In the genomic region with DNA sequence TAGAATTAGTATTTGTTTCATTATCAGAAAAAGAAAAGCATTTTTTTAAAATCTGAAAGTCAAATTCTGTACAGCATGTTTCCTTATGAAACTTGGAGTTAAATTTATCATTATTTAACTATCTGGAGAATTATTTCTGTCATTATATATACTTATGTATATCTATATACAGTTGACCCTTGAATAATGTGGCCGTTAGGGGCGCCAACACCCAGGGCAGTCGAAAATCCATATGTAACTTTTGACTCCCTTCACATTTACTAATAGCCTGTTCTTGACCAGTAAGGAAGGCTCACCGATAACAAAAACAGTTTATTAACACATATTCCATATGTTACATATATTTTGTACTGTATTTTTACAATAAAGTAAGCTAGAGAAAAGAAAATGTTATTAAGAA, we compare ENCODE assay signal across 19 cellular contexts.
DNase-seq lines count a peak whose midpoint lies in the region; ATAC-seq and TF ChIP-seq lines count a peak whose summit lies in the region.
"Had no signal": no experiment of that assay in that cellular context is flagged by ENCODE, and none has a peak within 500 bp of the region (broad histone marks: within the 10 kb centered on the region; RNA-seq: fewer than 3 reads in every experiment).

No MANE protein-coding gene starts in this region.

- H3K27me3 Mint-ChIP-seq in MCF 10A (ENCODE audit: insufficient read depth, unreplicated experiment) = peaks cover 78% of the 10 kb centered on the region
- H3K27me3 Mint-ChIP-seq: activated CD4-positive, alpha-beta T cell treated with anti-CD3 and anti-CD28 coated beads, Interleukin-2, amount 10 ng/mL, durations not matched to agents 7 days and 5 days; CD4-positive, alpha-beta memory T cell had no signal

- no peaks in the 10 kb centered on the region for H3K4me1 Mint-ChIP-seq in MCF 10A (ENCODE audit: insufficient read depth, unreplicated experiment)
- H3K4me1 Mint-ChIP-seq: activated CD4-positive, alpha-beta T cell treated with anti-CD3 and anti-CD28 coated beads, Interleukin-2, amount 10 ng/mL, durations not matched to agents 7 days and 5 days; CD4-positive, alpha-beta memory T cell had no signal

- H3K9me3 ChIP-seq in breast epithelium = no peaks in the 10 kb centered on the region
- no peaks in the 10 kb centered on the region for H3K9me3 ChIP-seq in Loucy (ENCODE audit: insufficient read depth, low read depth, low read length)
- H3K9me3 ChIP-seq in smooth muscle cell (replicated peaks; ENCODE audit: low read depth) = no peaks in the 10 kb centered on the region

- H3K27me3 ChIP-seq in breast epithelium (no peaks in the 10 kb centered on the region), Loucy (ENCODE audit: insufficient read depth, low read length, poor library complexity, severe bottlenecking) (no peaks in the 10 kb centered on the region), smooth muscle cell (ENCODE audit: low read depth) (no peaks in the 10 kb centered on the region)

- H3K4me2 ChIP-seq in Loucy (ENCODE audit: low read depth, low read length, poor library complexity, severe bottlenecking) (no peak overlapping the region), smooth muscle cell (no peak overlapping the region)

- no peak overlapping the region for H3K27ac Mint-ChIP-seq in MCF 10A (ENCODE audit: low read depth, unreplicated experiment)
- H3K27ac Mint-ChIP-seq: activated CD4-positive, alpha-beta T cell treated with anti-CD3 and anti-CD28 coated beads, Interleukin-2, amount 10 ng/mL, durations not matched to agents 7 days and 5 days; activated naive CD4-positive, alpha-beta T cell treated with anti-CD3 and anti-CD28 coated beads, Interleukin-2, amount 50 U/mL, for 72 hours; CD4-positive, alpha-beta memory T cell had no signal

- no peaks in the 10 kb centered on the region for H3K9me2 ChIP-seq in Loucy (replicated peaks; ENCODE audit: low read depth, low read length)

- H3K4me3 ChIP-seq in breast epithelium = no peak overlapping the region
- H3K4me3 ChIP-seq in Loucy (ENCODE audit: low read length, poor library complexity, severe bottlenecking) = no peak overlapping the region
- H3K4me3 ChIP-seq in smooth muscle cell = no peak overlapping the region

- intact Hi-C loops in MCF 10A (cut with micrococcal nuclease) = no loop called here
- intact Hi-C loops in breast epithelium (cut with DNase I; ENCODE audit: low total_unique reads) = no loop called here
- intact Hi-C loops in left colon (cut with DNase I, micrococcal nuclease) = no loop called here

- no peak for ATAC-seq in left colon
- ATAC-seq: activated naive CD4-positive, alpha-beta T cell treated with anti-CD3 and anti-CD28 coated beads, Interleukin-2, amount 50 U/mL, for 72 hours; HCT116; right cardiac atrium; Right ventricle myocardium inferior had no signal

- no TSS peak for BruUV-seq in MCF 10A (replicated peaks; lab: Mats Ljungman, UMichigan)

- H2AFZ ChIP-seq in Loucy (ENCODE audit: low read length) (no peak overlapping the region), smooth muscle cell (ENCODE audit: low read depth) (no peak overlapping the region)

- DNase-seq in MCF 10A (ENCODE audit: unreplicated experiment) (peak; percentile 6), breast epithelium (ENCODE audit: low spot score in 2 of 2) (no peak), smooth muscle cell (lab: John Stamatoyannopoulos, UW; ENCODE audit: unreplicated experiment) (no peak), left colon (no peak), DMS153 treated with DMSO at 0.1 percent for 48 hours (lab: John Stamatoyannopoulos, UW; ENCODE audit: unreplicated experiment) (no peak)
- no peak for DNase-seq in activated CD4-positive, CD25-positive, alpha-beta regulatory T cell treated with anti-CD3 and anti-CD28 coated beads, Interleukin-2, amount 50 U/mL, for 72 hours
- DNase-seq: activated CD4-positive, alpha-beta T cell treated with anti-CD3 and anti-CD28 coated beads, Interleukin-2, amount 10 ng/mL, durations not matched to agents 7 days and 5 days; CD4-positive, alpha-beta memory T cell; effector CD4-positive, alpha-beta T cell; EL; hippocampal formation; NCI-H1105; NCI-H69; right cardiac atrium had no signal

- H3F3A ChIP-seq in Loucy (ENCODE audit: low read depth) (no peaks in the 10 kb centered on the region), smooth muscle cell (ENCODE audit: low read depth) (no peaks in the 10 kb centered on the region)

- H3K27ac ChIP-seq in breast epithelium = no peak overlapping the region
- no peak overlapping the region for H3K27ac ChIP-seq in VCaP
- no peak overlapping the region for H3K27ac ChIP-seq in smooth muscle cell (ENCODE audit: low read depth)

- no peak overlapping the region for H3K4me3 Mint-ChIP-seq in MCF 10A (ENCODE audit: unreplicated experiment)
- H3K4me3 Mint-ChIP-seq: activated CD4-positive, alpha-beta T cell treated with anti-CD3 and anti-CD28 coated beads, Interleukin-2, amount 10 ng/mL, durations not matched to agents 7 days and 5 days; CD4-positive, alpha-beta memory T cell had no signal

- CTCF ChIA-PET in MCF 10A (lab: Yijun Ruan, JAX) = interaction anchor here (0.5 to 1.5 kb wide), 4 partner anchors 10 to 54 kb away, joined by 3 to 8 read pairs (median 4); no protein-coding TSS in a partner anchor

- no peak for TF ChIP-seq POLR2A in breast epithelium (IDR thresholded peaks at IDR 0.05)

- H3K4me1 ChIP-seq in breast epithelium (no peaks in the 10 kb centered on the region), Loucy (ENCODE audit: insufficient read depth, low read length, poor library complexity, severe bottlenecking) (no peaks in the 10 kb centered on the region), smooth muscle cell (ENCODE audit: low read depth) (no peaks in the 10 kb centered on the region)

- no peaks in the 10 kb centered on the region for H3K79me2 ChIP-seq in Loucy (ENCODE audit: insufficient read depth, low read length)
- no peaks in the 10 kb centered on the region for H3K79me2 ChIP-seq in smooth muscle cell (ENCODE audit: low read depth)

- POLR2A ChIA-PET in MCF 10A (lab: Yijun Ruan, JAX) = no interaction called here

- H3K9ac ChIP-seq in Loucy (ENCODE audit: low read depth, low read length, poor library complexity, severe bottlenecking) = no peak overlapping the region
- no peak overlapping the region for H3K9ac ChIP-seq in smooth muscle cell (ENCODE audit: low read depth)

- peak; percentile 14 for TF ChIP-seq CTCF in MCF 10A (IDR thresholded peaks at IDR 0.05; ENCODE audit: unreplicated experiment)
- no peak for TF ChIP-seq CTCF in breast epithelium (IDR thresholded peaks at IDR 0.05)
- peak; percentile 33 for TF ChIP-seq CTCF in Loucy (conservative IDR thresholded peaks at IDR 0.05; ENCODE audit: low read length)
- TF ChIP-seq CTCF in VCaP (conservative IDR thresholded peaks at IDR 0.05) = peak; percentile 36
- TF ChIP-seq CTCF in smooth muscle cell (IDR thresholded peaks at IDR 0.05; ENCODE audit: borderline replicate concordance, insufficient read depth, poor library complexity, severe bottlenecking) = peak; percentile 25

- H3K36me3 ChIP-seq in breast epithelium (no peaks in the 10 kb centered on the region), Loucy (ENCODE audit: insufficient read depth, low read length) (no peaks in the 10 kb centered on the region), smooth muscle cell (ENCODE audit: low read depth) (no peaks in the 10 kb centered on the region)

- WGBS in smooth muscle cell (ENCODE audit: low lambda C conversion rate) = 47% methylated on average over 4 of the region's 4 CpGs

- no peaks in the 10 kb centered on the region for H3K9me3 Mint-ChIP-seq in MCF 10A (ENCODE audit: unreplicated experiment)
- H3K9me3 Mint-ChIP-seq: activated CD4-positive, alpha-beta T cell treated with anti-CD3 and anti-CD28 coated beads, Interleukin-2, amount 10 ng/mL, durations not matched to agents 7 days and 5 days; activated naive CD4-positive, alpha-beta T cell treated with anti-CD3 and anti-CD28 coated beads, Interleukin-2, amount 50 U/mL, for 72 hours; CD4-positive, alpha-beta memory T cell had no signal

- H4K20me1 ChIP-seq in Loucy (ENCODE audit: insufficient read depth, low read length, poor library complexity, severe bottlenecking) = no peaks in the 10 kb centered on the region
- H4K20me1 ChIP-seq in smooth muscle cell (ENCODE audit: low read depth) = no peaks in the 10 kb centered on the region

- H3K36me3 Mint-ChIP-seq in MCF 10A (ENCODE audit: insufficient read depth, unreplicated experiment) = no peaks in the 10 kb centered on the region
- H3K36me3 Mint-ChIP-seq: activated naive CD4-positive, alpha-beta T cell treated with anti-CD3 and anti-CD28 coated beads, Interleukin-2, amount 50 U/mL, for 72 hours; CD4-positive, alpha-beta memory T cell had no signal

Comparison
In these comparisons a context has a peak if more than half of its experiments do, and no peak if none do; other contexts are left out.
1. CTCF ChIP-seq: peak in MCF 10A (single experiment), Loucy (single experiment), VCaP (single experiment) and smooth muscle cell (single experiment); none in breast epithelium (0 of 3).